In the genomic region with DNA sequence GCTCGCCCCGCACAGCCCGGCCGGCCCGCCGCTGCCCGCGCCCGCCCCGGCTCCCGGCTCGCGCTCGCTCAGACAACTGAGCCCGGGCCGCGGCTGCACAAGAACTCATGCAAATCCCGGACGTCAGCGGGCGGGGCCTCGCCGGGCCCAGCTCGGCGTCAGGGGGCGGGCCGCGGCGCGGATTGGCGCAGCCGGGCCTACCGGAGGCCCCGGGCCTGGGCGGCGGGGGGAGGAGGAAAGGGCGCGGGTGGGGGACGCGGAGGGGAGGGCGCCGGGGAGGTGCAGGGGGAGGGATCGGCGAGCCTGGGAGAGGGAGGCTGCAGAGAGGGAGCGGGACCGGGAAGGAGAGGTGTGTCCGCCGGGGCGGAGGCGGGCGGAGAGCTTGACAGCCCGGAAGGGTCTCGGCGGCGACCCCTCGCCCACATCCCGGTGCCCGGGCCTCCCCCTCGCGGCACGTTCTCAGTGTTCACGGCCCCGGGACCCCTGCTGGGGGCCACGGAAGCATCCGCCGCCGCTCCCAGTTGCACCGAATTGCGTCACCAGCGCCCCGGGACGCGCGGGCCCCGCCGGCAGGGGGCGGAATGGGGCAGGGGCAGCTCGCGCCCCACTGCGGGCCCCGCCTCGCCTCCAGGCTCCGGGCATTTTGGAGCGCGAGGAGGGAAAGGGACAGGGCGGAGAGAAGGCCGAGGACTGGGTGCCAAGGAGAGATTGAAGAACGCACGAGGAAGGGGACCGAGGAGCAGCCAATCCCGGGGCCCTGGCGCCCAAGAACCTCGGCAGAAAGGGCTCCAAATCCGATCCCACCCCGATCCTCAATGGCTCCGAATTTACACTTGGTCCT, we compare ENCODE assay signal across 8 cellular contexts. TPM values are rescaled to one million over a fixed set of nuclear protein-coding genes. Genes with fewer than 3 reads are reported as not detected.
DNase-seq lines count a peak whose midpoint lies in the region; ATAC-seq and TF ChIP-seq lines count a peak whose summit lies in the region.

Gene CBX4, minus strand, starts transcription at position 78 of the 841 bp plus-strand sequence. CDS start 189 bp downstream, outside the sequence.

- DNase-seq in G401 (ENCODE audit: low spot score) (peak; percentile 92), HCT116 (ENCODE audit: low read depth, low spot score) (peak; percentile 87), NCI-H1048 (lab: John Stamatoyannopoulos, UW) (peak; percentile 92), glomerular visceral epithelial cell (ENCODE audit: extremely low spot score) (peak; percentile 95), osteocyte (ENCODE audit: extremely low spot score, unreplicated experiment) (peak; percentile 96), thoracic aorta (ENCODE audit: low spot score) (peak; percentile 84)

- peak; percentile 91 for TF ChIP-seq POLR2A in HCT116 (IDR thresholded peaks at IDR 0.05; ENCODE audit: borderline replicate concordance, extremely low read depth, insufficient read depth, insufficient read length)

- no peaks in the 10 kb centered on the region for H3K9me3 Mint-ChIP-seq in activated naive CD4-positive, alpha-beta T cell treated with anti-CD3 and anti-CD28 coated beads, Interleukin-2, amount 50 U/mL, for 24 hours
- no peaks in the 10 kb centered on the region for H3K9me3 Mint-ChIP-seq in osteocyte (ENCODE audit: unreplicated experiment)

- intact Hi-C loops in HCT116 (cut with micrococcal nuclease), result loop anchor here (2.0 kb wide), 2 partner anchors 29 to 149 kb away; no protein-coding TSS in a partner anchor

- H3K27me3 Mint-ChIP-seq in activated naive CD4-positive, alpha-beta T cell treated with anti-CD3 and anti-CD28 coated beads, Interleukin-2, amount 50 U/mL, for 24 hours, result peaks cover 14% of the 10 kb centered on the region
- H3K27me3 Mint-ChIP-seq in osteocyte (ENCODE audit: unreplicated experiment), result peaks cover 13% of the 10 kb centered on the region

- no TSS peak for BruUV-seq in HCT116 (replicated peaks; lab: Mats Ljungman, UMichigan)

- no peak within 1 kb of the TSS for H2AFZ ChIP-seq in HCT116 (ENCODE audit: low read depth, low read length, poor library complexity, severe bottlenecking)

- CTCF ChIA-PET in HCT116 (lab: Charles Lee), result interaction anchor here (0.6 to 4.5 kb wide), 38 partner anchors 9 to 1523 kb away, joined by 3 to 67 read pairs (median 4); partner anchors contain the start of gene CBX8

- peak within 1 kb of the TSS; percentile 84 to 95 for H3K4me3 ChIP-seq in HCT116 (replicated peaks in 1 of 2; ENCODE audit: low read depth in 1 of 2, low read length in 2 of 2)
- peak within 1 kb of the TSS; percentile 90 for H3K4me3 ChIP-seq in thoracic aorta

- peak; percentile 75 to 96 (median 81) for TF ChIP-seq CTCF in HCT116 (IDR thresholded peaks at IDR 0.05 in 2 of 3, conservative IDR thresholded peaks at IDR 0.05 in 1 of 3; ENCODE audit: borderline replicate concordance in 1 of 3, insufficient read depth in 1 of 3, low read depth in 2 of 3, low read length in 2 of 3)
- TF ChIP-seq CTCF in osteocyte (IDR thresholded peaks at IDR 0.05), result peak; percentile 73
- TF ChIP-seq CTCF in thoracic aorta (IDR thresholded peaks at IDR 0.05), result peak; percentile 55

- H3K4me1 ChIP-seq in HCT116 (ENCODE audit: control insufficient read depth in 1 of 2, insufficient read depth in 2 of 2, low read length in 2 of 2) (peaks cover 39 to 53% of the 10 kb centered on the region in 2 experiments), thoracic aorta (ENCODE audit: control insufficient read depth in 1 of 2, low read depth in 2 of 2) (peaks cover 46 to 70% of the 10 kb centered on the region in 2 donors)

- H3K4me2 ChIP-seq in HCT116 (ENCODE audit: low read length), result peak within 1 kb of the TSS; percentile 95

- POLR2A ChIA-PET in HCT116 (lab: Charles Lee), result interaction anchor here (0.6 to 2.9 kb wide), 44 partner anchors 9 to 1630 kb away, joined by 3 to 73 read pairs (median 4); partner anchors contain the start of gene CBX8

- H3K79me2 ChIP-seq in HCT116 (ENCODE audit: insufficient read depth, low read length), result peaks cover 40% of the 10 kb centered on the region

- in situ Hi-C loops in G401 (cut with HindIII; ENCODE audit: low sequenced_read_pairs), result no loop called here

- RAD21 ChIA-PET in HCT116 (lab: Charles Lee; ENCODE audit: low non-redundant PET in 1 of 2, low total read pairs in 2 of 2, uncharacterized antibody in 2 of 2, unreplicated experiment in 2 of 2), result interaction anchor here (0.6 to 1.2 kb wide), 7 partner anchors 28 to 393 kb away, joined by 3 to 10 read pairs (median 4); partner anchors contain the start of gene CBX8 (in 2 of the 2)

- H3K27ac Mint-ChIP-seq in activated naive CD4-positive, alpha-beta T cell treated with anti-CD3 and anti-CD28 coated beads, Interleukin-2, amount 50 U/mL, for 24 hours, result peak within 1 kb of the TSS; percentile 93
- peak within 1 kb of the TSS; percentile 89 for H3K27ac Mint-ChIP-seq in osteocyte (ENCODE audit: unreplicated experiment)

- H4K20me1 ChIP-seq in HCT116 (ENCODE audit: insufficient read depth), result peaks cover 4% of the 10 kb centered on the region; the same call in 1 of the 2 replicates

- H3K27ac ChIP-seq in HCT116 (ENCODE audit: low read depth, low read length) (peak within 1 kb of the TSS; percentile 94), thoracic aorta (peak within 1 kb of the TSS; percentile 76 to 88)

- peak; percentile 82 for ATAC-seq in HCT116
- peak; percentile 68 for ATAC-seq in SK-N-SH treated with all-trans-retinoic acid at 6 μM for 48 hours
- peak; percentile 67 for ATAC-seq in thoracic aorta (ENCODE audit: insufficient number of reproducible peaks, low FRiP score, low read depth)

- H3K4me1 Mint-ChIP-seq in activated naive CD4-positive, alpha-beta T cell treated with anti-CD3 and anti-CD28 coated beads, Interleukin-2, amount 50 U/mL, for 24 hours, result peaks cover 44% of the 10 kb centered on the region
- peaks cover 42% of the 10 kb centered on the region for H3K4me1 Mint-ChIP-seq in osteocyte (ENCODE audit: unreplicated experiment)

- H3K36me3 Mint-ChIP-seq in activated naive CD4-positive, alpha-beta T cell treated with anti-CD3 and anti-CD28 coated beads, Interleukin-2, amount 50 U/mL, for 24 hours, result peaks cover 2% of the 10 kb centered on the region
- H3K36me3 Mint-ChIP-seq in osteocyte (ENCODE audit: unreplicated experiment), result peaks cover 6% of the 10 kb centered on the region

- H3K9me3 ChIP-seq in HCT116 (ENCODE audit: control insufficient read depth in 1 of 2, insufficient read depth in 1 of 2, low read depth in 1 of 2, low read length in 2 of 2), result no peaks in the 10 kb centered on the region
- no peaks in the 10 kb centered on the region for H3K9me3 ChIP-seq in thoracic aorta

- peak; percentile 67 for TF ChIP-seq RAD21 in HCT116 (IDR thresholded peaks at IDR 0.05; ENCODE audit: low read depth)

- peak within 1 kb of the TSS; percentile 79 for H3K9ac ChIP-seq in HCT116 (ENCODE audit: low read length)

- H3K27me3 ChIP-seq in HCT116 (ENCODE audit: insufficient read depth, low read length), result no peaks in the 10 kb centered on the region
- H3K27me3 ChIP-seq in thoracic aorta (replicated peaks; ENCODE audit: insufficient read depth), result peaks cover 27% of the 10 kb centered on the region

- H3K9me2 ChIP-seq in HCT116 (ENCODE audit: insufficient read depth), result no peaks in the 10 kb centered on the region

- H3K36me3 ChIP-seq in HCT116 (ENCODE audit: control insufficient read depth in 1 of 2, insufficient read depth in 2 of 2, low read length in 2 of 2) (peaks cover 0 to 7% of the 10 kb centered on the region in 2 experiments; a peak in 1 of 4 replicates), thoracic aorta (peaks cover 13% of the 10 kb centered on the region)

- peak within 1 kb of the TSS; percentile 94 for H3K4me3 Mint-ChIP-seq in activated naive CD4-positive, alpha-beta T cell treated with anti-CD3 and anti-CD28 coated beads, Interleukin-2, amount 50 U/mL, for 24 hours
- H3K4me3 Mint-ChIP-seq in osteocyte (ENCODE audit: unreplicated experiment), result peak within 1 kb of the TSS; percentile 91

TF ChIP-seq in HCT116, 20 proteins besides CTCF, POLR2A, EP300 and RAD21 (continues in another document):
- peak; percentile 91 for TF ChIP-seq POLR2AphosphoS5 (IDR thresholded peaks at IDR 0.05; ENCODE audit: low read depth, low read length)
- no peak; the same call in 1 of the 2 replicates for TF ChIP-seq SIN3A (IDR thresholded peaks at IDR 0.05; ENCODE audit: low read depth)
- TF ChIP-seq YY1 (IDR thresholded peaks at IDR 0.05; ENCODE audit: extremely low read depth, insufficient replicate concordance, low read depth, low read length), result peak; percentile 68
- TF ChIP-seq, protein P1, sequence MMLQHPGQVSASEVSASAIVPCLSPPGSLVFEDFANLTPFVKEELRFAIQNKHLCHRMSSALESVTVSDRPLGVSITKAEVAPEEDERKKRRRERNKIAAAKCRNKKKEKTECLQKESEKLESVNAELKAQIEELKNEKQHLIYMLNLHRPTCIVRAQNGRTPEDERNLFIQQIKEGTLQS (IDR thresholded peaks at IDR 0.05), result no peak
- TF ChIP-seq CEBPB (IDR thresholded peaks at IDR 0.05; ENCODE audit: low read depth), result peak; percentile 98
- TF ChIP-seq, protein P2, sequence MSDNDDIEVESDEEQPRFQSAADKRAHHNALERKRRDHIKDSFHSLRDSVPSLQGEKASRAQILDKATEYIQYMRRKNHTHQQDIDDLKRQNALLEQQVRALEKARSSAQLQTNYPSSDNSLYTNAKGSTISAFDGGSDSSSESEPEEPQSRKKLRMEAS (IDR thresholded peaks at IDR 0.05), result peak; percentile 92; the same call in 1 of the 2 replicates

TF ChIP-seq in SK-N-SH treated with all-trans-retinoic acid at 6 μM for 48 hours, 23 proteins besides CTCF, POLR2A, EP300 and RAD21:
- no peak for TF ChIP-seq SNAI2 (CRISPR knock-in tag; IDR thresholded peaks at IDR 0.05)
- TF ChIP-seq ZFP30 (CRISPR knock-in tag; IDR thresholded peaks at IDR 0.05), result no peak
- 0 out of 2 replicates have a peak, but pooled peaks have one; percentile 25 for TF ChIP-seq ESRRG (CRISPR knock-in tag; IDR thresholded peaks at IDR 0.05)
- peak; percentile 69 for TF ChIP-seq ZFP3 (CRISPR knock-in tag; IDR thresholded peaks at IDR 0.05)
- peak; percentile 75; the same call in 1 of the 2 replicates for TF ChIP-seq CSDC2 (CRISPR knock-in tag; IDR thresholded peaks at IDR 0.05)

RNA-seq across cellular contexts. Expression of gene CBX4, which starts in this region (rescaled TPM):
- total RNA-seq in G401 (2014; rRNA removed; shearing (Covaris generic)), result 13.5 and 20.9 TPM in 2 replicates
- total RNA-seq in HCT116 (2021; ENCODE audit: unreplicated experiment), result 60.9 TPM
- 58.0 and 71.2 TPM in 2 replicates for polyA plus RNA-seq in HCT116 (2012)
- total RNA-seq in osteocyte, result 21.4 and 23.2 TPM in 2 replicates
- total RNA-seq in thoracic aorta, result 10 to 100 TPM in 1 of 2 donors, 1 to 10 TPM in 1; 6.2 to 10.4 TPM

Comparison
In these comparisons a context has a peak if more than half of its experiments do, and no peak if none do; other contexts are left out.
1. Peak in every context shown above with its lines: DNase-seq, ATAC-seq, H3K4me3 ChIP-seq and H3K27ac ChIP-seq.